Comparison of ENCODE assay signal across 24 cellular contexts in genomic region chrX:6954836-6955235, GRCh38.
DNase-seq lines count a peak whose midpoint lies in the region; ATAC-seq, FAIRE-seq and TF ChIP-seq lines count a peak whose summit lies in the region.
"Had no signal": no experiment of that assay in that cellular context is flagged by ENCODE, and none has a peak within 500 bp of the region (broad histone marks: within the 10 kb centered on the region; RNA-seq: fewer than 3 reads in every experiment).

No MANE protein-coding gene starts in this region.

- CTCF ChIA-PET in Caco-2 (lab: Charles Lee), result no interaction called here

- POLR2A ChIA-PET in Caco-2 (lab: Charles Lee), result no interaction called here

- ATAC-seq in GM18870 (IDR thresholded peaks at IDR 0.05; ENCODE audit: unreplicated experiment), result no peak
- ATAC-seq: CD8-positive, alpha-beta T cell had no signal

- no peak overlapping the region for H3K9ac ChIP-seq in astrocyte (ENCODE audit: low read length)
- H3K9ac ChIP-seq: BLaER1, GM23248 had no signal

- no peak overlapping the region for H2AFZ ChIP-seq in astrocyte (ENCODE audit: low read depth, low read length)
- H2AFZ ChIP-seq: GM23248 had no signal

- no peaks in the 10 kb centered on the region for H3K27me3 Mint-ChIP-seq in Caco-2 (ENCODE audit: insufficient read depth, unreplicated experiment)
- H3K27me3 Mint-ChIP-seq in astrocyte (ENCODE audit: low read depth, unreplicated experiment), result no peaks in the 10 kb centered on the region
- H3K27me3 Mint-ChIP-seq in progenitor cell of endocrine pancreas, result no peaks in the 10 kb centered on the region
- H3K27me3 Mint-ChIP-seq: B cell; CD4-positive, CD25-positive, alpha-beta regulatory T cell had no signal

- H3K4me3 ChIP-seq in Caco-2 (ENCODE audit: low read depth, low read length), result no peak overlapping the region
- no peak overlapping the region for H3K4me3 ChIP-seq in astrocyte (ENCODE audit: insufficient read depth, low read depth, low read length)
- H3K4me3 ChIP-seq: BLaER1, GM23248 had no signal

- no peak overlapping the region for H3K4me2 ChIP-seq in astrocyte (ENCODE audit: low read length)
- H3K4me2 ChIP-seq: BLaER1 had no signal

- H3K36me3 Mint-ChIP-seq in Caco-2 (ENCODE audit: insufficient read depth, unreplicated experiment) (peaks cover 14% of the 10 kb centered on the region), astrocyte (ENCODE audit: low read depth, unreplicated experiment) (no peaks in the 10 kb centered on the region), progenitor cell of endocrine pancreas (ENCODE audit: insufficient read depth) (peaks cover 6% of the 10 kb centered on the region)
- H3K36me3 Mint-ChIP-seq: CD4-positive, CD25-positive, alpha-beta regulatory T cell; CD8-positive, alpha-beta T cell had no signal

- H3K4me3 Mint-ChIP-seq in Caco-2 (ENCODE audit: unreplicated experiment) (peak overlapping the region; percentile 27), astrocyte (ENCODE audit: unreplicated experiment) (no peak overlapping the region), progenitor cell of endocrine pancreas (ENCODE audit: low read depth) (no peak overlapping the region)
- H3K4me3 Mint-ChIP-seq: B cell; CD4-positive, CD25-positive, alpha-beta regulatory T cell; CD8-positive, alpha-beta T cell had no signal

- H3K27ac Mint-ChIP-seq in Caco-2 (ENCODE audit: unreplicated experiment) (peak overlapping the region; percentile 76), astrocyte (ENCODE audit: unreplicated experiment) (no peak overlapping the region), progenitor cell of endocrine pancreas (peak overlapping the region; percentile 41)
- H3K27ac Mint-ChIP-seq: B cell; CD4-positive, CD25-positive, alpha-beta regulatory T cell; CD8-positive, alpha-beta T cell had no signal

- peaks cover 13% of the 10 kb centered on the region for H3K4me1 Mint-ChIP-seq in Caco-2 (ENCODE audit: low read depth, unreplicated experiment)
- H3K4me1 Mint-ChIP-seq in astrocyte (ENCODE audit: low read depth, unreplicated experiment), result no peaks in the 10 kb centered on the region
- peaks cover 5% of the 10 kb centered on the region for H3K4me1 Mint-ChIP-seq in progenitor cell of endocrine pancreas (ENCODE audit: low read depth)
- H3K4me1 Mint-ChIP-seq: CD4-positive, CD25-positive, alpha-beta regulatory T cell had no signal

- no peak overlapping the region for H3K27ac ChIP-seq in astrocyte (ENCODE audit: low read depth, low read length)
- H3K27ac ChIP-seq: 22Rv1, BLaER1, C4-2B, GM23248 had no signal

- DNase-seq in Caco-2, result peak; percentile 61 to 80
- no peak for DNase-seq in astrocyte (ENCODE audit: low read depth)
- DNase-seq in islet precursor cell, result peak; percentile 66
- no peak for DNase-seq in progenitor cell of endocrine pancreas (ENCODE audit: low spot score, unreplicated experiment)
- DNase-seq in DMS 273 (lab: John Stamatoyannopoulos, UW; ENCODE audit: unreplicated experiment), result no peak
- DNase-seq in effector CD4-positive, alpha-beta T cell, result no peak
- DNase-seq: CD4-positive, CD25-positive, alpha-beta regulatory T cell; CD8-positive, alpha-beta T cell; DMS53; DMS79 treated with DMSO at 0.1 percent for 48 hours; GM23248; H7; HCEC 1CT had no signal

- H3K36me3 ChIP-seq in Caco-2 (ENCODE audit: control insufficient read depth, insufficient read depth, low read length) (no peaks in the 10 kb centered on the region), astrocyte (ENCODE audit: insufficient read depth, low read length) (no peaks in the 10 kb centered on the region)
- H3K36me3 ChIP-seq: BLaER1 had no signal

- H3K79me2 ChIP-seq in astrocyte (ENCODE audit: insufficient read depth, low read length), result no peaks in the 10 kb centered on the region

- FAIRE-seq in astrocyte (lab: Jason Lieb, UNC), result peak; percentile 39
- FAIRE-seq: A204.1, D721Med, G401.6, GM12892, GM19239, H1 had no signal

- intact Hi-C loops in Caco-2 (cut with micrococcal nuclease; ENCODE audit: unreplicated experiment), result loop anchor here (1.0 kb wide), 1 partner anchor 33 kb away; no protein-coding TSS in a partner anchor

- H3K27me3 ChIP-seq in Caco-2 (replicated peaks; ENCODE audit: control insufficient read depth, insufficient read depth, low read length) (no peaks in the 10 kb centered on the region), astrocyte (ENCODE audit: insufficient read depth, low read length) (no peaks in the 10 kb centered on the region)
- H3K27me3 ChIP-seq: BLaER1 had no signal

- peaks cover 41% of the 10 kb centered on the region for H3K4me1 ChIP-seq in Caco-2
- no peaks in the 10 kb centered on the region for H3K4me1 ChIP-seq in astrocyte (ENCODE audit: insufficient read depth, low read length)
- H3K4me1 ChIP-seq: BLaER1 had no signal

- no TSS peak for BruUV-seq in Caco-2 (replicated peaks; lab: Mats Ljungman, UMichigan)

- H3K9me3 Mint-ChIP-seq in Caco-2 (ENCODE audit: unreplicated experiment), result peaks cover 22% of the 10 kb centered on the region
- H3K9me3 Mint-ChIP-seq in astrocyte (ENCODE audit: unreplicated experiment), result no peaks in the 10 kb centered on the region
- H3K9me3 Mint-ChIP-seq in progenitor cell of endocrine pancreas (ENCODE audit: low read depth), result peaks cover 21% of the 10 kb centered on the region

- H4K20me1 ChIP-seq in astrocyte (ENCODE audit: insufficient read depth, low read length), result no peaks in the 10 kb centered on the region
- H4K20me1 ChIP-seq: BLaER1 had no signal

- no peaks in the 10 kb centered on the region for H3K9me3 ChIP-seq in Caco-2
- H3K9me3 ChIP-seq in astrocyte (ENCODE audit: insufficient read depth, low read depth, low read length), result no peaks in the 10 kb centered on the region
- H3K9me3 ChIP-seq: BLaER1 had no signal

- no peak for TF ChIP-seq CTCF in Caco-2 (IDR thresholded peaks at IDR 0.05; ENCODE audit: insufficient read depth in 1 of 2, low read depth in 1 of 2, low read length in 1 of 2, severe bottlenecking in 1 of 2, unreplicated experiment in 1 of 2)
- no peak for TF ChIP-seq CTCF in astrocyte (IDR thresholded peaks at IDR 0.05; ENCODE audit: insufficient read depth, low read depth, low read length)
- TF ChIP-seq CTCF in progenitor cell of endocrine pancreas (IDR thresholded peaks at IDR 0.05; ENCODE audit: unreplicated experiment), result no peak

Comparison
In these comparisons a context has a peak if more than half of its experiments do, and no peak if none do; other contexts are left out.
1. DNase-seq: peak in Caco-2 (2 of 2) and islet precursor cell (single experiment); none in astrocyte (single experiment), progenitor cell of endocrine pancreas (single experiment), DMS 273 (single experiment) and effector CD4-positive, alpha-beta T cell (single experiment).